In the genomic region with DNA sequence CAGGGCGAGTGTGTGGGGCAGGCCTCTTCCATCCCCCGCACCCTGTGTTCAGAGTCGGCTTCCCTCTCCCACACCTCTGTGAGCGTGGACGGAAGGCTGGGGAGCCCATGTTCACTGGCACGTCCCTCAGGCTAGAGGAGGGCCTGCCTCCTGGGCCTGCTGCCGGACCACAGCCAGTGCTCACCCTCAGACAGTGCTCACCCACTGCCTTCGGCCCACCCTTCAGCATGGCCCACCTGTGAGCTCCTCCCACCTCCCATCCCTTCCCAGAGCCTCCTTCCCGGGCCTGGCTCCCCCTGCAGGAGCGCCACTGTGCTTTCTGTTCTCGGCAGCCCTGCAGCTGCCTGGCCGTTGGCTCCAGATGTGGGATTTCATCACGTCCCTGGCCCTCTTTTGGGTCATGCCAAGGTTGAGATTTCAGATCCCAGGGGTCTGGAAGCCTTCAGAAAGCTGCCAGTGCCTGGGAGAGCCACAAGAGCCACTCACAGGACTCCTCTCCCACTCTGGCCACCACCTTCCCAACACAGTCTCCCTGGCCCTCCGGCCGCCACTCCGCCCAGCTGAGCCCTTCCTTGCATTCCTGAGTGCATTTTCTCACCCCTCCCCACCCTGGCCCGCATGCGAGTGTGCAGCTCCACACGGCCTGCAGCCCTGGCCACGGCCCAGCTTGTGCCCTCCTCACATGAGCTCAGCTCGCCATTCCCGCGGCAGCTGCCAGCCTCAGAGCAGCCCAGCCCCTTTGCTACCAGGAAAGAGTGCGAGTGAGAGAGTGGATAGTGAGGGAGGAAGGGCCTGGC, we compare ENCODE assay signal across 8 cellular contexts. TPM values are rescaled to one million over a fixed set of nuclear protein-coding genes. Genes with fewer than 3 reads are reported as not detected.
DNase-seq lines count a peak whose midpoint lies in the region; ATAC-seq and TF ChIP-seq lines count a peak whose summit lies in the region.

No MANE protein-coding gene starts in this region.

- H3K27ac ChIP-seq in HUES64 (ENCODE audit: low read depth, low read length), result 0 out of 2 replicates have a peak overlapping the region, but pooled peaks have one; percentile 46
- peak overlapping the region; percentile 99 for H3K27ac ChIP-seq in substantia nigra (ENCODE audit: low read depth, low read length, poor library complexity, severe bottlenecking)

- no peak overlapping the region for H3K27ac Mint-ChIP-seq in activated T-helper 2 cell treated with anti-CD3 and anti-CD28 coated beads, Interferon-gamma antibody, Interleukin-2, Interleukin-4, amounts not matched to agents 10 μg/mL and 5 μg/mL and 100 μg/mL, durations not matched to agents 14 hours and 24 hours and 36 hours

- peaks cover 95% of the 10 kb centered on the region for H3K36me3 ChIP-seq in HUES64 (ENCODE audit: insufficient read depth, low read length)

- peaks cover 43% of the 10 kb centered on the region for H3K36me3 Mint-ChIP-seq in activated T-helper 2 cell treated with anti-CD3 and anti-CD28 coated beads, Interferon-gamma antibody, Interleukin-2, Interleukin-4, amounts not matched to agents 10 μg/mL and 5 μg/mL and 100 μg/mL, durations not matched to agents 14 hours and 24 hours and 36 hours (ENCODE audit: low read depth)

- no peaks in the 10 kb centered on the region for H3K4me1 ChIP-seq in HUES64 (ENCODE audit: insufficient read depth, low read length)

- intact Hi-C loops in activated T-helper 2 cell treated with anti-CD3 and anti-CD28 coated beads, Interferon-gamma antibody, Interleukin-2, Interleukin-4, amounts not matched to agents 10 μg/mL and 5 μg/mL and 100 μg/mL, durations not matched to agents 14 hours and 24 hours and 36 hours (cut with micrococcal nuclease), result no loop called here

- no peak overlapping the region for H3K4me3 Mint-ChIP-seq in activated T-helper 2 cell treated with anti-CD3 and anti-CD28 coated beads, Interferon-gamma antibody, Interleukin-2, Interleukin-4, amounts not matched to agents 10 μg/mL and 5 μg/mL and 100 μg/mL, durations not matched to agents 14 hours and 24 hours and 36 hours (ENCODE audit: low read depth)

- H3K9ac ChIP-seq in HUES64 (ENCODE audit: low read depth, low read length), result no peak overlapping the region; the same call in 1 of the 2 replicates

- no peaks in the 10 kb centered on the region for H3K9me3 ChIP-seq in HUES64 (ENCODE audit: insufficient read depth, low read depth, low read length)

- no peak for ATAC-seq in GM21381 (IDR thresholded peaks at IDR 0.05; ENCODE audit: unreplicated experiment)
- no peak for ATAC-seq in GM18861 (IDR thresholded peaks at IDR 0.05; ENCODE audit: unreplicated experiment)

- TF ChIP-seq CTCF in cardiac fibroblast (IDR thresholded peaks at IDR 0.05; ENCODE audit: low read depth, low read length), result peak; percentile 42

- 86% methylated on average over 24 of the region's 24 CpGs for WGBS in HUES64

- no peaks in the 10 kb centered on the region for H3K27me3 ChIP-seq in HUES64 (ENCODE audit: insufficient read depth, low read length)

- H3K27me3 Mint-ChIP-seq in activated T-helper 2 cell treated with anti-CD3 and anti-CD28 coated beads, Interferon-gamma antibody, Interleukin-2, Interleukin-4, amounts not matched to agents 10 μg/mL and 5 μg/mL and 100 μg/mL, durations not matched to agents 14 hours and 24 hours and 36 hours (ENCODE audit: low read depth), result no peaks in the 10 kb centered on the region

- no peaks in the 10 kb centered on the region for H3K4me1 Mint-ChIP-seq in activated T-helper 2 cell treated with anti-CD3 and anti-CD28 coated beads, Interferon-gamma antibody, Interleukin-2, Interleukin-4, amounts not matched to agents 10 μg/mL and 5 μg/mL and 100 μg/mL, durations not matched to agents 14 hours and 24 hours and 36 hours (ENCODE audit: low read depth)

- no peaks in the 10 kb centered on the region for H3K9me3 Mint-ChIP-seq in activated T-helper 2 cell treated with anti-CD3 and anti-CD28 coated beads, Interferon-gamma antibody, Interleukin-2, Interleukin-4, amounts not matched to agents 10 μg/mL and 5 μg/mL and 100 μg/mL, durations not matched to agents 14 hours and 24 hours and 36 hours

- peak; percentile 38 to 80 for DNase-seq in cardiac fibroblast (ENCODE audit: low read depth in 2 of 2)
- DNase-seq in kidney tubule cell (ENCODE audit: low spot score), result peak; percentile 74
- DNase-seq in substantia nigra (lab: John Stamatoyannopoulos, UW), result peak in 43 of 49 donors; percentile 22 to 82 (median 52)
- no peak for DNase-seq in stimulated activated naive CD4-positive, alpha-beta T cell (lab: John Stamatoyannopoulos, UW)
- no peak for DNase-seq in activated T-helper 2 cell treated with anti-CD3 and anti-CD28 coated beads, Interferon-gamma antibody, Interleukin-2, Interleukin-4, amounts not matched to agents 10 μg/mL and 5 μg/mL and 100 μg/mL, durations not matched to agents 14 hours and 24 hours and 36 hours (ENCODE audit: low spot score)

- H3K4me3 ChIP-seq in HUES64 (ENCODE audit: low read length) (no peak overlapping the region), cardiac fibroblast (replicated peaks in 1 of 2; ENCODE audit: low read depth in 2 of 2, low read length in 2 of 2) (no peak overlapping the region)

RNA-seq across cellular contexts. Expression of a gene that starts 25.3 kb away (rescaled TPM):
- polyA plus RNA-seq in HUES64 (2013, experiment 1 of 2), result 4.6 TPM
- 6.1 TPM for polyA plus RNA-seq in HUES64 (2013, experiment 2 of 2)
- 2.9 and 3.6 TPM in 2 replicates for total RNA-seq in activated T-helper 2 cell treated with anti-CD3 and anti-CD28 coated beads, Interferon-gamma antibody, Interleukin-2, Interleukin-4, amounts not matched to agents 10 μg/mL and 5 μg/mL and 100 μg/mL, durations not matched to agents 14 hours and 24 hours and 36 hours

RNA-seq across cellular contexts. Expression of a gene that starts 54.4 kb away (rescaled TPM):
- polyA plus RNA-seq in HUES64 (2013, experiment 1 of 2), result not detected
- not detected for polyA plus RNA-seq in HUES64 (2013, experiment 2 of 2)
- total RNA-seq in activated T-helper 2 cell treated with anti-CD3 and anti-CD28 coated beads, Interferon-gamma antibody, Interleukin-2, Interleukin-4, amounts not matched to agents 10 μg/mL and 5 μg/mL and 100 μg/mL, durations not matched to agents 14 hours and 24 hours and 36 hours, result not detected in 2 replicates

Comparison
In these comparisons a context has a peak if more than half of its experiments do, and no peak if none do; other contexts are left out.
1. DNase-seq: peak in cardiac fibroblast (2 of 2), kidney tubule cell (single experiment) and substantia nigra (43 of 49); none in stimulated activated naive CD4-positive, alpha-beta T cell (0 of 6) and activated T-helper 2 cell treated with anti-CD3 and anti-CD28 coated beads, Interferon-gamma antibody, Interleukin-2, Interleukin-4, amounts not matched to agents 10 μg/mL and 5 μg/mL and 100 μg/mL, durations not matched to agents 14 hours and 24 hours and 36 hours (single experiment).